ENCODE assay signal across 9 cellular contexts in the genomic region with DNA sequence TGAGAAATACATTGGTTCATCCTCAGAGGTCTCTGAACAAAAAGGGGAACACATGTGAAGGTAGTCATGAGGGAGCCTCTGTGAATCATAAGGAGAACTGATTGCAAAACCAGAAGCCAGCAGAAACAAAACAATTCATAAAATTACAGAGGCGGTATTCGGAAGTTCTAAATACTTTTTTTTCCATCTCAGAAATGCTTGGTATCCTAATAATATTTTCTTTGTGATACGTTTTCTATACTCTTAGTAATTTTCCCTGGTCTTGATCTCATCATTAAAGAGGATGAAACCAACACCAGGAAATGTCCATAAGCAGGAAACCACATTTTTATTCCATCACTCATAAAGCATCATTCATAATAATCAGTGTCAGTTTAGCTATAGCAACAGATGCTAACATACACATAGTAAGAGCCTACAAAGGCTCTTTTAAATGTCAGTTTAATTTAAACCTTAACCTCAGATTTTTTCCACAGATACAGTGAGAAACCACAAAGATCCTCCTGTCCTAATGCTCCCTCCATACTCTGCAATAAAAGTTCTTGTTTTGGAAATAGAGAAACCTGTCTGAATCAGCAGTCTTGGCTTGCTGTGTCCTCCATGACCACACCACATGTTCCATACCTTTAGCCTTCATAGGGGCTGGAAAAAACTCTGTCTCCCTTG. TPM values are rescaled to one million over a fixed set of nuclear protein-coding genes. Genes with fewer than 3 reads are reported as not detected.
DNase-seq lines count a peak whose midpoint lies in the region; ATAC-seq, FAIRE-seq and TF ChIP-seq lines count a peak whose summit lies in the region.
"Had no signal": no experiment of that assay in that cellular context is flagged by ENCODE, and none has a peak within 500 bp of the region (broad histone marks: within the 10 kb centered on the region; RNA-seq: fewer than 3 reads in every experiment).

No MANE protein-coding gene starts in this region.

- H3K36me3 Mint-ChIP-seq in naive B cell, result no peaks in the 10 kb centered on the region

- ATAC-seq in K562 (peak; percentile 58), naive B cell (ENCODE audit: low read depth in 2 of 2) (peak; percentile 56 to 76), HG03097 (IDR thresholded peaks at IDR 0.05; ENCODE audit: low FRiP score, unreplicated experiment) (no peak)

- TF ChIP-seq CTCF in GM06990 (IDR thresholded peaks at IDR 0.05; ENCODE audit: insufficient read depth, low read length, poor library complexity, severe bottlenecking) (no peak), NB4 (IDR thresholded peaks at IDR 0.05; ENCODE audit: low read depth, low read length) (no peak), K562 (IDR thresholded peaks at IDR 0.05 in 2 of 3, conservative IDR thresholded peaks at IDR 0.05 in 1 of 3; ENCODE audit: insufficient read depth in 2 of 3, low read depth in 1 of 3, low read length in 3 of 3) (no peak), tibial artery (IDR thresholded peaks at IDR 0.05) (no peak)

- H3K27me3 Mint-ChIP-seq in naive B cell, result no peaks in the 10 kb centered on the region

- H3F3A ChIP-seq in GM23248 (ENCODE audit: insufficient read depth), result peaks cover 27% of the 10 kb centered on the region

- TF ChIP-seq RAD21 in K562 (CRISPR knock-in tag; conservative IDR thresholded peaks at IDR 0.05 in 1 of 2, IDR thresholded peaks at IDR 0.05 in 1 of 2), result peak in 1 of 2 experiments; percentile 21; a peak in 1 of 4 replicates

- CTCF ChIA-PET in K562 (lab: Yijun Ruan, JAX; ENCODE audit: low intra/inter-chr PET ratio), result no interaction called here

- 0 to 1% methylated on average over 3 of the region's 3 CpGs for WGBS in GM23248 (ENCODE audit: low coverage in 1 of 2, low lambda C conversion rate in 2 of 2, missing lambda C conversion rate in 2 of 2), 2 experiments
- WGBS in K562 (ENCODE audit: insufficient coverage, low coverage, missing lambda C conversion rate), result 29% methylated on average over 3 of the region's 3 CpGs

- no peak overlapping the region for H3K4me3 Mint-ChIP-seq in naive B cell

- no peaks in the 10 kb centered on the region for H4K20me1 ChIP-seq in GM23248 (ENCODE audit: insufficient read depth)
- no peaks in the 10 kb centered on the region for H4K20me1 ChIP-seq in K562 (replicated peaks; ENCODE audit: control insufficient read depth, insufficient read depth, low read length)

- H3K9me3 Mint-ChIP-seq in naive B cell, result peaks cover 0 to 4% (median 0%) of the 10 kb centered on the region in 7 donors

- no peak for TF ChIP-seq POLR2A in NB4 (IDR thresholded peaks at IDR 0.05; ENCODE audit: extremely low read depth, insufficient read length)
- TF ChIP-seq POLR2A in K562 (conservative IDR thresholded peaks at IDR 0.05), result no peak

- TF ChIP-seq EP300 in K562 (IDR thresholded peaks at IDR 0.05; ENCODE audit: low read length), result peak; percentile 39; the same call in 1 of the 2 replicates

- no peaks in the 10 kb centered on the region for H3K27me3 ChIP-seq in GM06990 (replicated peaks; ENCODE audit: control insufficient read depth, insufficient read depth, low read length)
- no peaks in the 10 kb centered on the region for H3K27me3 ChIP-seq in GM23248 (replicated peaks; ENCODE audit: insufficient read depth)
- H3K27me3 ChIP-seq in K562 (ENCODE audit: control insufficient read depth in 2 of 2, insufficient read depth in 2 of 2, low read length in 2 of 2), result no peaks in the 10 kb centered on the region
- H3K27me3 ChIP-seq in tibial artery, result no peaks in the 10 kb centered on the region

- H3K27ac ChIP-seq in GM23248, result peak overlapping the region; percentile 84
- peak overlapping the region; percentile 49; the same call in 1 of the 3 replicates for H3K27ac ChIP-seq in K562 (ENCODE audit: extremely low read depth, low read depth, low read length)
- H3K27ac ChIP-seq in tibial artery, result no peak overlapping the region

- H3K9ac ChIP-seq in GM23248 (peak overlapping the region; percentile 55), K562 (ENCODE audit: insufficient read depth in 1 of 2, low read depth in 2 of 2, low read length in 2 of 2) (no peak overlapping the region)

- H3K9me2 ChIP-seq in GM23248 (ENCODE audit: insufficient read depth), result no peaks in the 10 kb centered on the region

- POLR2A ChIA-PET in K562 (lab: Yijun Ruan, JAX), result interaction anchor here (1.2 kb wide), 2 partner anchors 10 to 15 kb away, joined by 5 read pairs; no protein-coding TSS in a partner anchor

- peak; percentile 24 for DNase-seq in GM06990 (ENCODE audit: extremely low read depth, insufficient read length)
- DNase-seq in GM23248, result peak; percentile 93
- DNase-seq in NB4 (ENCODE audit: low read depth), result peak; percentile 89
- DNase-seq in K562 (ENCODE audit: extremely low read depth in 1 of 4, low spot score in 3 of 4), result no peak
- peak; percentile 4 for DNase-seq in naive B cell
- no peak for DNase-seq in NCI-H2196 (lab: John Stamatoyannopoulos, UW; ENCODE audit: unreplicated experiment)
- DNase-seq in tibial artery, result no peak

- intact Hi-C loops in K562 (cut with micrococcal nuclease), result no loop called here
- intact Hi-C loops in tibial artery (cut with DNase I; ENCODE audit: low total_unique reads), result no loop called here

- H3K4me1 ChIP-seq in GM23248 (ENCODE audit: insufficient read depth) (peaks cover 23% of the 10 kb centered on the region), K562 (replicated peaks in 1 of 2; ENCODE audit: control insufficient read depth in 2 of 2, insufficient read depth in 2 of 2, low read length in 2 of 2) (peaks cover 0 to 34% of the 10 kb centered on the region in 2 experiments; a peak in 4 of 5 replicates), tibial artery (no peaks in the 10 kb centered on the region)

- H3K4me3 ChIP-seq in GM06990 (replicated peaks; ENCODE audit: low read depth, low read length), result no peak overlapping the region
- 0 out of 2 replicates have a peak overlapping the region, but pooled peaks have one; percentile 11 for H3K4me3 ChIP-seq in GM23248
- peak overlapping the region; percentile 35 for H3K4me3 ChIP-seq in NB4 (ENCODE audit: low read depth, low read length)
- no peak overlapping the region for H3K4me3 ChIP-seq in K562
- no peak overlapping the region for H3K4me3 ChIP-seq in tibial artery

- peak overlapping the region; percentile 54 for H2AFZ ChIP-seq in GM23248
- H2AFZ ChIP-seq in K562 (ENCODE audit: low read depth, low read length), result peak overlapping the region; percentile 85

- no peaks in the 10 kb centered on the region for H3K9me1 ChIP-seq in K562 (ENCODE audit: control insufficient read depth, insufficient read depth, low read length)

- FAIRE-seq in K562 (lab: Jason Lieb, UNC), result no peak
- FAIRE-seq: TTC549 had no signal

- H3K27ac Mint-ChIP-seq in naive B cell, result no peak overlapping the region

- H3K9me3 ChIP-seq in GM23248 (ENCODE audit: low read depth) (no peaks in the 10 kb centered on the region), K562 (replicated peaks; ENCODE audit: control insufficient read depth, insufficient read depth, low read depth, low read length) (no peaks in the 10 kb centered on the region), tibial artery (no peaks in the 10 kb centered on the region)

- no peaks in the 10 kb centered on the region for H3K36me3 ChIP-seq in GM06990 (ENCODE audit: control insufficient read depth, insufficient read depth, low read length)
- no peaks in the 10 kb centered on the region for H3K36me3 ChIP-seq in GM23248 (ENCODE audit: low read depth)
- H3K36me3 ChIP-seq in K562 (ENCODE audit: control insufficient read depth, insufficient read depth, low read length), result no peaks in the 10 kb centered on the region
- no peaks in the 10 kb centered on the region for H3K36me3 ChIP-seq in tibial artery

- H3K4me2 ChIP-seq in GM23248 (ENCODE audit: unreplicated experiment) (peak overlapping the region; percentile 47), K562 (ENCODE audit: insufficient read depth, low read length) (no peak overlapping the region; the same call in 1 of the 2 replicates)

- peaks cover 9 to 15% (median 14%) of the 10 kb centered on the region in 3 donors for H3K4me1 Mint-ChIP-seq in naive B cell

- BruUV-seq in K562 (replicated peaks; lab: Mats Ljungman, UMichigan), result no TSS peak

- in situ Hi-C loops in GM23248 (cut with MboI) (no loop called here), K562 (cut with MboI) (no loop called here)

- no peaks in the 10 kb centered on the region for H3K79me2 ChIP-seq in GM23248 (ENCODE audit: insufficient read depth)
- H3K79me2 ChIP-seq in K562 (ENCODE audit: control insufficient read depth, insufficient read depth, low read length), result no peaks in the 10 kb centered on the region

TF ChIP-seq in K562, 482 proteins besides CTCF, POLR2A, EP300 and RAD21 (continues in another document):
- TF ChIP-seq C11orf30 (IDR thresholded peaks at IDR 0.05; ENCODE audit: low read depth) (peak; percentile 47; the same call in 1 of the 2 replicates), CEBPG (CRISPR knock-in tag; IDR thresholded peaks at IDR 0.05) (no peak), CEBPG (tag; conservative IDR thresholded peaks at IDR 0.05 in 1 of 2, IDR thresholded peaks at IDR 0.05 in 1 of 2) (peak; percentile 58 to 77), ZNF584 (CRISPR knock-in tag; IDR thresholded peaks at IDR 0.05; ENCODE audit: low read depth) (peak; percentile 20; the same call in 1 of the 2 replicates), PRPF4 (IDR thresholded peaks at IDR 0.05; ENCODE audit: insufficient read depth, low read depth, low read length, poor library complexity, severe bottlenecking) (no peak), MEIS2 (IDR thresholded peaks at IDR 0.05; ENCODE audit: partially characterized antibody) (peak; percentile 95)

RNA-seq across cellular contexts. Expression of gene SGK1, which starts 29.2 kb away (rescaled TPM):
- total RNA-seq in GM23248 (2014; rRNA removed; shearing (Covaris generic)), result 208 and 228 TPM in 2 replicates
- polyA plus RNA-seq in GM23248 (2016; fragmentation: Nextera tagmentation; extraction: Ambion mirVana), result 127 and 134 TPM in 2 replicates
- total RNA-seq in K562 (2011; cell fraction: chromatin; rRNA removed; ENCODE audit: low replicate concordance), result 35.0 and 54.6 TPM in 2 replicates
- total RNA-seq in K562 (2011; cell fraction: nucleolus; rRNA removed), result 17.8 and 31.9 TPM in 2 replicates
- 34.4 and 40.1 TPM in 2 replicates for total RNA-seq in K562 (2011; cell fraction: nucleoplasm; rRNA removed)
- total RNA-seq in K562 (2014; rRNA removed), result 4.9 and 7.7 TPM in 2 replicates
- 3.7 and 4.1 TPM in 2 replicates for total RNA-seq in K562 (2014; rRNA removed; fragmentation: Illumina TruSeq; extraction: Trizol)
- 5.0 and 7.2 TPM in 2 replicates for total RNA-seq in K562 (2015; rRNA removed; fragmentation: Illumina TruSeq; extraction: Trizol)
- 3.7 and 4.3 TPM in 2 replicates for total RNA-seq in K562 (2021)
- polyA plus RNA-seq in K562 (2011; rRNA removed), result 3.5 and 3.8 TPM in 2 replicates
- 3.9 and 4.2 TPM in 2 replicates for polyA plus RNA-seq in K562 (2011; cell fraction: cytosol; rRNA removed)
- polyA plus RNA-seq in K562 (2011; cell fraction: nucleus; rRNA removed), result 29.7 and 31.8 TPM in 2 replicates
- polyA plus RNA-seq in K562 (2012), result 8.4 and 8.8 TPM in 2 replicates
- 3.3 and 3.9 TPM in 2 replicates for polyA plus RNA-seq in K562 (2014; fragmentation: Illumina TruSeq; extraction: Trizol)
- polyA plus RNA-seq in K562 (2014; fragmentation: Nextera tagmentation; extraction: Ambion mirVana), result 1 to 10 TPM; 3.5 to 3.9 TPM
- 4.5 and 7.8 TPM in 2 replicates for polyA plus RNA-seq in K562 (2014; rRNA removed)
- 5.2 and 6.6 TPM in 2 replicates for polyA minus RNA-seq in K562 (2011; rRNA and poly(A)+ RNA removed)
- 6.8 and 10.6 TPM in 2 replicates for polyA minus RNA-seq in K562 (2011; cell fraction: cytosol; rRNA and poly(A)+ RNA removed)
- 23.8 and 32.1 TPM in 2 replicates for polyA minus RNA-seq in K562 (2011; cell fraction: nucleus; rRNA and poly(A)+ RNA removed)
- 10 to 100 TPM in 4 of 6 donors, 1 to 10 TPM in 2; 6.6 to 59.1 (median 24.3) TPM for polyA plus RNA-seq in naive B cell (ENCODE audit: low read depth in 6 of 6)

Comparison
In these comparisons a context has a peak if more than half of its experiments do, and no peak if none do; other contexts are left out.
1. DNase-seq: peak in GM06990 (single experiment), GM23248 (single experiment), NB4 (single experiment) and naive B cell (single experiment); none in K562 (0 of 4), NCI-H2196 (single experiment) and tibial artery (0 of 2).
2. H3K4me3 ChIP-seq: peak in GM23248 (single experiment) and NB4 (single experiment); none in GM06990 (single experiment), K562 (single experiment) and tibial artery (0 of 2).
3. H3K27ac ChIP-seq: peak in GM23248 (single experiment) and K562 (single experiment); none in tibial artery (0 of 2).